8 cellular contexts compared by ENCODE assay signal in genomic region chr20:34367911-34368310, GRCh38. TPM values are rescaled to one million over a fixed set of nuclear protein-coding genes. Genes with fewer than 3 reads are reported as not detected.
DNase-seq lines count a peak whose midpoint lies in the region; ATAC-seq and TF ChIP-seq lines count a peak whose summit lies in the region.
"Not testable (repeated sequence)": the region's sequence is repeated elsewhere in the genome, so short reads cannot be mapped to it uniquely, and the experiment has no call there.

No MANE protein-coding gene starts in this region.

- peaks cover 50% of the 10 kb centered on the region for H3K4me1 ChIP-seq in CD8-positive, alpha-beta memory T cell (ENCODE audit: insufficient read depth, low read length)
- peaks cover 28% of the 10 kb centered on the region for H3K4me1 ChIP-seq in smooth muscle cell (ENCODE audit: low read depth)

- not testable (repeated sequence) for H3K9me3 ChIP-seq in CD8-positive, alpha-beta memory T cell (ENCODE audit: low read length); smooth muscle cell (replicated peaks; ENCODE audit: low read depth)

- not testable (repeated sequence) for H3K27ac ChIP-seq in CD8-positive, alpha-beta memory T cell (ENCODE audit: low read depth, low read length)
- H3K27ac ChIP-seq in dorsolateral prefrontal cortex (peak overlapping the region in 40 of 59 donors; percentile 2 to 79 (median 53)), smooth muscle cell (ENCODE audit: low read depth) (peak overlapping the region; percentile 21)

- H3K4me2 ChIP-seq in smooth muscle cell, result not testable (repeated sequence)

- WGBS in smooth muscle cell (ENCODE audit: low lambda C conversion rate), result 96% methylated on average over 9 of the region's 9 CpGs

- H3K36me3 ChIP-seq in CD8-positive, alpha-beta memory T cell (ENCODE audit: insufficient read depth, low read length); smooth muscle cell (ENCODE audit: low read depth): not testable (repeated sequence)

- H3K4me3 ChIP-seq in CD8-positive, alpha-beta memory T cell (ENCODE audit: low read length); dorsolateral prefrontal cortex; smooth muscle cell: not testable (repeated sequence)

- not testable (repeated sequence) for ATAC-seq in T-cell (replicated peaks in 1 of 4); left lobe of liver; natural killer cell treated with Interleukin-12 subunit alpha and Interleukin-12 subunit beta and Interleukin-15 and Interleukin-18, amount 100 ng/mL, for 72 hours

- not testable (repeated sequence) for DNase-seq in CD8-positive, alpha-beta memory T cell; T-cell; dorsolateral prefrontal cortex; natural killer cell treated with Interleukin-12 subunit alpha and Interleukin-12 subunit beta and Interleukin-15 and Interleukin-18, amount 100 ng/mL, for 72 hours (ENCODE audit: low spot score); smooth muscle cell (lab: John Stamatoyannopoulos, UW; ENCODE audit: unreplicated experiment)
- DNase-seq in left lobe of liver (ENCODE audit: low spot score), result peak; percentile 18

- H2AFZ ChIP-seq in smooth muscle cell (ENCODE audit: low read depth), result not testable (repeated sequence)

- TF ChIP-seq CTCF in dorsolateral prefrontal cortex (IDR thresholded peaks at IDR 0.05 in 54 of 56, conservative IDR thresholded peaks at IDR 0.05 in 2 of 56; ENCODE audit: low read depth in 1 of 56, partially characterized antibody in 56 of 56); smooth muscle cell (IDR thresholded peaks at IDR 0.05; ENCODE audit: borderline replicate concordance, insufficient read depth, poor library complexity, severe bottlenecking): not testable (repeated sequence)

- H3K79me2 ChIP-seq in smooth muscle cell (ENCODE audit: low read depth), result peaks cover 97% of the 10 kb centered on the region

- peaks cover 15 to 46% (median 17%) of the 10 kb centered on the region in 3 donors for H3K36me3 Mint-ChIP-seq in CD8-positive, alpha-beta memory T cell
- H3K36me3 Mint-ChIP-seq in IgD-negative memory B cell, result peaks cover 22% of the 10 kb centered on the region
- H3K36me3 Mint-ChIP-seq in T-cell, result peaks cover 31% of the 10 kb centered on the region
- H3K36me3 Mint-ChIP-seq in activated naive CD8-positive, alpha-beta T cell, result not testable (repeated sequence)
- H3K36me3 Mint-ChIP-seq in natural killer cell treated with Interleukin-12 subunit alpha and Interleukin-12 subunit beta and Interleukin-15 and Interleukin-18, amount 100 ng/mL, for 72 hours, result peaks cover 24% of the 10 kb centered on the region

- intact Hi-C loops in dorsolateral prefrontal cortex (cut with DNase I), result loop anchor here in 1 of 2 donors (5.0 kb wide), 1 partner anchor 34 kb away; no protein-coding TSS in a partner anchor

- peak overlapping the region; percentile 45 to 97 (median 90) for H3K27ac Mint-ChIP-seq in CD8-positive, alpha-beta memory T cell
- H3K27ac Mint-ChIP-seq in IgD-negative memory B cell (peak overlapping the region in 1 of 3 donors; percentile 33), T-cell (peak overlapping the region; percentile 69)
- not testable (repeated sequence) for H3K27ac Mint-ChIP-seq in activated naive CD8-positive, alpha-beta T cell
- peak overlapping the region; percentile 56 to 82 for H3K27ac Mint-ChIP-seq in natural killer cell treated with Interleukin-12 subunit alpha and Interleukin-12 subunit beta and Interleukin-15 and Interleukin-18, amount 100 ng/mL, for 72 hours

- H3K4me1 Mint-ChIP-seq in CD8-positive, alpha-beta memory T cell, result peaks cover 57 to 74% (median 67%) of the 10 kb centered on the region in 3 donors
- H3K4me1 Mint-ChIP-seq in IgD-negative memory B cell, result peaks cover 22 to 36% (median 36%) of the 10 kb centered on the region in 3 donors
- peaks cover 42 to 59% (median 59%) of the 10 kb centered on the region in 3 donors for H3K4me1 Mint-ChIP-seq in T-cell
- peaks cover 57% of the 10 kb centered on the region for H3K4me1 Mint-ChIP-seq in activated naive CD8-positive, alpha-beta T cell (ENCODE audit: low read depth)
- peaks cover 54 to 60% of the 10 kb centered on the region in 2 donors for H3K4me1 Mint-ChIP-seq in natural killer cell treated with Interleukin-12 subunit alpha and Interleukin-12 subunit beta and Interleukin-15 and Interleukin-18, amount 100 ng/mL, for 72 hours (ENCODE audit: low read depth in 2 of 2)

- H3K4me3 Mint-ChIP-seq in CD8-positive, alpha-beta memory T cell, result peak overlapping the region; percentile 27 to 86 (median 43)
- H3K4me3 Mint-ChIP-seq in IgD-negative memory B cell (peak overlapping the region in 3 of 4 donors; percentile 31 to 49 (median 38)), T-cell (peak overlapping the region in 1 of 3 donors; percentile 84)
- peak overlapping the region; percentile 15 for H3K4me3 Mint-ChIP-seq in activated naive CD8-positive, alpha-beta T cell
- peak overlapping the region; percentile 71 for H3K4me3 Mint-ChIP-seq in natural killer cell treated with Interleukin-12 subunit alpha and Interleukin-12 subunit beta and Interleukin-15 and Interleukin-18, amount 100 ng/mL, for 72 hours

- POLR2A ChIA-PET in CD8-positive, alpha-beta memory T cell (lab: Charles Lee); T-cell (lab: Charles Lee): not testable (repeated sequence)

- H3F3A ChIP-seq in smooth muscle cell (ENCODE audit: low read depth), result not testable (repeated sequence)

- not testable (repeated sequence) for H3K9me3 Mint-ChIP-seq in CD8-positive, alpha-beta memory T cell; IgD-negative memory B cell; T-cell; activated naive CD8-positive, alpha-beta T cell (ENCODE audit: low read depth); natural killer cell treated with Interleukin-12 subunit alpha and Interleukin-12 subunit beta and Interleukin-15 and Interleukin-18, amount 100 ng/mL, for 72 hours

- H4K20me1 ChIP-seq in smooth muscle cell (ENCODE audit: low read depth), result peaks cover 87% of the 10 kb centered on the region

- CTCF ChIA-PET in CD8-positive, alpha-beta memory T cell (lab: Charles Lee), result not testable (repeated sequence)
- CTCF ChIA-PET in T-cell (lab: Charles Lee), result interaction anchor here in 1 of 2 donors (0.7 to 0.9 kb wide), 2 partner anchors 41 to 46 kb away, joined by 3 read pairs; no protein-coding TSS in a partner anchor

- not testable (repeated sequence) for H3K27me3 Mint-ChIP-seq in CD8-positive, alpha-beta memory T cell; IgD-negative memory B cell; T-cell; activated naive CD8-positive, alpha-beta T cell; natural killer cell treated with Interleukin-12 subunit alpha and Interleukin-12 subunit beta and Interleukin-15 and Interleukin-18, amount 100 ng/mL, for 72 hours

- not testable (repeated sequence) for H3K27me3 ChIP-seq in CD8-positive, alpha-beta memory T cell (ENCODE audit: insufficient read depth, low read length, poor library complexity, severe bottlenecking); dorsolateral prefrontal cortex; smooth muscle cell (ENCODE audit: low read depth)

- not testable (repeated sequence) for H3K9ac ChIP-seq in smooth muscle cell (ENCODE audit: low read depth)

RNA-seq across cellular contexts. Expression of gene ITCH, which starts 4.8 kb away (rescaled TPM):
- 10 to 100 TPM; 45.6 to 51.7 TPM for total RNA-seq in CD8-positive, alpha-beta memory T cell
- 38.0 TPM for polyA plus RNA-seq in CD8-positive, alpha-beta memory T cell
- polyA plus RNA-seq in IgD-negative memory B cell (33.7 TPM), smooth muscle cell (21.9 and 22.7 TPM in 2 replicates)
- total RNA-seq in T-cell (10 to 100 TPM; 50.5 to 63.6 (median 53.3) TPM), dorsolateral prefrontal cortex (100 to 1,000 TPM in 19 of 120 experiments, 10 to 100 TPM in 101; 60.3 to 137 (median 86.3) TPM), left lobe of liver (45.6 TPM), smooth muscle cell (96.7 and 102 TPM in 2 replicates)
- total RNA-seq in natural killer cell treated with Interleukin-12 subunit alpha and Interleukin-12 subunit beta and Interleukin-15 and Interleukin-18, amount 100 ng/mL, for 72 hours, result 10 to 100 TPM; 79.5 to 83.6 TPM
